Comparison of ENCODE assay signal across 7 cellular contexts in genomic region chr1:151882918-151883317, GRCh38. TPM values are rescaled to one million over a fixed set of nuclear protein-coding genes. Genes with fewer than 3 reads are reported as not detected.
"Had no signal": no experiment of that assay in that cellular context is flagged by ENCODE, and none has a peak within 500 bp of the region (broad histone marks: within the 10 kb centered on the region; RNA-seq: fewer than 3 reads in every experiment).

No MANE protein-coding gene starts in this region.

RNA-seq across cellular contexts. Expression of gene THEM5, which starts 29.4 kb away (rescaled TPM):
- total RNA-seq: GM23338, H1, H9, HepG2, HFFc6, HT1080 had no signal
- polyA plus RNA-seq: GM23338, H1, HepG2, IgD-negative memory B cell had no signal

RNA-seq across cellular contexts. Expression of gene C2CD4D, which starts 43.3 kb away (rescaled TPM):
- total RNA-seq: HepG2, HFFc6, HT1080 had no signal
- polyA plus RNA-seq: HepG2 had no signal

RNA-seq across cellular contexts. Expression of gene RORC, which starts 51.3 kb away (rescaled TPM):
- total RNA-seq: HFFc6, HT1080 had no signal
